In genomic region chr2:148653437-148653836, GRCh38 we compare ENCODE assay signal across 11 cellular contexts.
DNase-seq lines count a peak whose midpoint lies in the region; ATAC-seq lines count a peak whose summit lies in the region.
"Had no signal": no experiment of that assay in that cellular context is flagged by ENCODE, and none has a peak within 500 bp of the region (broad histone marks: within the 10 kb centered on the region; RNA-seq: fewer than 3 reads in every experiment).

No MANE protein-coding gene starts in this region.

- peak overlapping the region; percentile 62 for H3K4me3 Mint-ChIP-seq in memory B cell

- H3K9me3 Mint-ChIP-seq in memory B cell: no peaks in the 10 kb centered on the region

- ATAC-seq in GM18519 (IDR thresholded peaks at IDR 0.05; ENCODE audit: low FRiP score, unreplicated experiment) (peak; percentile 76), GM21515 (IDR thresholded peaks at IDR 0.05; ENCODE audit: unreplicated experiment) (peak; percentile 84), HG03442 (IDR thresholded peaks at IDR 0.05; ENCODE audit: unreplicated experiment) (peak; percentile 89), memory B cell (ENCODE audit: low read depth) (peak; percentile 84)

- H3K4me1 Mint-ChIP-seq in memory B cell: peaks cover 67% of the 10 kb centered on the region

- H3K36me3 Mint-ChIP-seq in memory B cell: peaks cover 2% of the 10 kb centered on the region

- DNase-seq in memory B cell (ENCODE audit: low spot score in 2 of 2) (no peak), DMS153 treated with DMSO at 0.1 percent for 48 hours (lab: John Stamatoyannopoulos, UW; ENCODE audit: unreplicated experiment) (no peak), NCI-H1930 (lab: John Stamatoyannopoulos, UW) (no peak)
- no peak for DNase-seq in stimulated activated CD4-positive, alpha-beta T cell treated with anti-CD3 and anti-CD28 coated beads, Interleukin-4, amount 100 ng/mL, for 24 hours
- DNase-seq in activated CD4-positive, alpha-beta T cell treated with anti-CD3 and anti-CD28 coated beads, Interleukin-2, amount 50 U/mL, for 4 hours: no peak
- DNase-seq: GOT3; NCI-H748 treated with DMSO at 0.1 percent for 48 hours; stimulated activated CD4-positive, alpha-beta T cell treated with anti-CD3 and anti-CD28 coated beads, Interleukin-1b, Interleukin-23, amount 100 ng/mL, for 48 hours had no signal

- no peaks in the 10 kb centered on the region for H3K27me3 Mint-ChIP-seq in memory B cell

- H3K27ac Mint-ChIP-seq in memory B cell: no peak overlapping the region
